ENCODE assay signal across 7 cellular contexts in genomic region chr6:4017847-4018193, GRCh38.
DNase-seq lines count a peak whose midpoint lies in the region; TF ChIP-seq lines count a peak whose summit lies in the region.

No MANE protein-coding gene starts in this region.

- H2AFZ ChIP-seq in KMS-11 (ENCODE audit: low read depth) (peak overlapping the region; percentile 71), neuron (ENCODE audit: low read depth, low read length) (peak overlapping the region; percentile 18)

- H3K4me3 ChIP-seq in KMS-11 (IDR thresholded peaks at IDR 0.05; ENCODE audit: insufficient read depth, low read depth, low read length) (no peak overlapping the region), neuron (ENCODE audit: low read length) (peak overlapping the region; percentile 85)

- peak overlapping the region; percentile 55 for H3K4me2 ChIP-seq in KMS-11

- H3K27ac ChIP-seq in KMS-11 = peak overlapping the region; percentile 95
- H3K27ac ChIP-seq in epithelial cell of prostate = peak overlapping the region; percentile 95

- H3K27me3 ChIP-seq in KMS-11 (ENCODE audit: insufficient read depth, low read depth) = no peaks in the 10 kb centered on the region
- H3K27me3 ChIP-seq in neuron (ENCODE audit: insufficient read depth, low read length) = no peaks in the 10 kb centered on the region

- peak; percentile 27 for DNase-seq in GM03348 (ENCODE audit: low spot score)
- peak; percentile 71 for DNase-seq in SK-N-DZ (ENCODE audit: low spot score)
- no peak for DNase-seq in epithelial cell of prostate (ENCODE audit: low read depth, low spot score)
- DNase-seq in UCSD-AML1 (lab: John Stamatoyannopoulos, UW; ENCODE audit: unreplicated experiment) = no peak
- DNase-seq in GOT3 (lab: John Stamatoyannopoulos, UW) = no peak

- peak overlapping the region; percentile 82 for H3K9ac ChIP-seq in KMS-11

- TF ChIP-seq CTCF in KMS-11 (conservative IDR thresholded peaks at IDR 0.05; ENCODE audit: low read depth, low read length) = no peak

- H3K36me3 ChIP-seq in KMS-11 (ENCODE audit: insufficient read depth) (no peaks in the 10 kb centered on the region), neuron (ENCODE audit: insufficient read depth, low read length) (peaks cover 12% of the 10 kb centered on the region)

- H4K20me1 ChIP-seq in KMS-11 (ENCODE audit: insufficient read depth) = peaks cover 5% of the 10 kb centered on the region; the same call in 1 of the 2 replicates

- peaks cover 49% of the 10 kb centered on the region for H3K79me2 ChIP-seq in KMS-11 (ENCODE audit: insufficient read depth, low read depth)

- peaks cover 29% of the 10 kb centered on the region for H3K4me1 ChIP-seq in KMS-11 (ENCODE audit: low read depth, poor library complexity, severe bottlenecking)
- peaks cover 23% of the 10 kb centered on the region for H3K4me1 ChIP-seq in neuron (ENCODE audit: insufficient read depth, low read length)

- no peaks in the 10 kb centered on the region for H3K9me3 ChIP-seq in neuron (ENCODE audit: low read length)

Comparison
In these comparisons a context has a peak if more than half of its experiments do, and no peak if none do; other contexts are left out.
1. DNase-seq: peak in GM03348 (single experiment) and SK-N-DZ (single experiment); none in epithelial cell of prostate (single experiment), UCSD-AML1 (single experiment) and GOT3 (single experiment).